In the genomic region with DNA sequence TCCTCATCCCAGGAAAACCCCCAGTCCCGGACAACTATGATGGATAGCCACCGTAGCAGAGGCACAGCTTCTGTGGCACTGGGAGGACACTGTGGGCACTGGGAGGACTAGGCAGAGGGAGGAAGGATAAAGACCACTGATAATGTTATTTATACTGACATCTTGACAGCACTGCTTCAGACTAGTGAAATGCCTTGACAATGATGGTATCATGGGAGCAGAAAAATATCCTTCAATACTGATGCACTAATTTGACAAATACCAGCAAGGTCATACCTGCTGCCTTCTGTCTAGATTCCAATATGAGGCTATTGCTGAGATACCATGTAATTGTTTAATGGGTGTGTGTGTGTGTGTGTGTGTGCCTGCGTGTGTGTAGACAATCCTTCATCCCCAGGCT, we compare ENCODE assay signal across 1 cellular context.
TF ChIP-seq lines count a peak whose summit lies in the region.

No MANE protein-coding gene starts in this region.

TF ChIP-seq in neural cell, 6 proteins besides CTCF, POLR2A, EP300 and RAD21 (continued from another document):
- TF ChIP-seq REST (IDR thresholded peaks at IDR 0.05; ENCODE audit: borderline replicate concordance) (no peak), POLR2AphosphoS5 (IDR thresholded peaks at IDR 0.05) (peak; percentile 53)
